In genomic region chr5:14295610-14296009, GRCh38 we compare ENCODE assay signal across 1 cellular context.
TF ChIP-seq lines count a peak whose summit lies in the region.

No MANE protein-coding gene starts in this region.

TF ChIP-seq in GM12878, 131 proteins besides CTCF, POLR2A, EP300 and RAD21 (continued from another document):
- TF ChIP-seq SRF (IDR thresholded peaks at IDR 0.05; ENCODE audit: low read depth in 2 of 2, low read length in 2 of 2): no peak
- no peak for TF ChIP-seq CBX5 (IDR thresholded peaks at IDR 0.05; ENCODE audit: low read depth)
- TF ChIP-seq SREBF2 (IDR thresholded peaks at IDR 0.05; ENCODE audit: low read length): no peak
- TF ChIP-seq EGR1 (IDR thresholded peaks at IDR 0.05; ENCODE audit: borderline replicate concordance in 1 of 2, low read depth in 2 of 2, low read length in 2 of 2): no peak
- TF ChIP-seq ELK1 (IDR thresholded peaks at IDR 0.05; ENCODE audit: low read depth, low read length): no peak
- no peak for TF ChIP-seq SIN3A (IDR thresholded peaks at IDR 0.05; ENCODE audit: low read depth, low read length)
- TF ChIP-seq SP1 (IDR thresholded peaks at IDR 0.05; ENCODE audit: low read depth, low read length): no peak
- no peak for TF ChIP-seq SMARCA5 (IDR thresholded peaks at IDR 0.05)
- TF ChIP-seq SIX5 (IDR thresholded peaks at IDR 0.05; ENCODE audit: low read depth, low read length, severe bottlenecking): no peak
- no peak for TF ChIP-seq NFXL1 (IDR thresholded peaks at IDR 0.05; ENCODE audit: borderline replicate concordance)
- TF ChIP-seq NRF1 (conservative IDR thresholded peaks at IDR 0.05; ENCODE audit: low read depth, low read length): no peak
- no peak for TF ChIP-seq RFX5 (IDR thresholded peaks at IDR 0.05; ENCODE audit: low read depth, low read length)
- no peak for TF ChIP-seq RUNX3 (IDR thresholded peaks at IDR 0.05; ENCODE audit: low read length)
- TF ChIP-seq ZBTB4 (CRISPR knock-in tag; IDR thresholded peaks at IDR 0.05): no peak
- no peak for TF ChIP-seq CEBPZ (IDR thresholded peaks at IDR 0.05; ENCODE audit: low read depth, low read length)
- no peak for TF ChIP-seq ZNF384 (IDR thresholded peaks at IDR 0.05; ENCODE audit: borderline replicate concordance, low read depth, low read length)
- TF ChIP-seq PAX8 (IDR thresholded peaks at IDR 0.05): no peak
TF ChIP-seq in GM12878: peak in this region for 0.
